ENCODE assay signal across 24 cellular contexts in genomic region chr20:41613321-41613720, GRCh38.
"Had no signal": no experiment of that assay in that cellular context is flagged by ENCODE, and none has a peak within 500 bp of the region (broad histone marks: within the 10 kb centered on the region; RNA-seq: fewer than 3 reads in every experiment).

No MANE protein-coding gene starts in this region.

- H3K9me3 Mint-ChIP-seq: activated CD8-positive, alpha-beta T cell treated with anti-CD3 and anti-CD28 coated beads for 36 hours; activated naive CD8-positive, alpha-beta T cell treated with anti-CD3 and anti-CD28 coated beads, Interleukin-2, amount 10 ng/mL, durations not matched to agents 7 days and 5 days had no signal

- H3K27ac Mint-ChIP-seq: activated CD8-positive, alpha-beta T cell treated with anti-CD3 and anti-CD28 coated beads for 36 hours; activated naive CD8-positive, alpha-beta T cell treated with anti-CD3 and anti-CD28 coated beads, Interleukin-2, amount 10 ng/mL, durations not matched to agents 7 days and 5 days had no signal

- H3K27me3 ChIP-seq: adrenal gland, breast epithelium, Peyer's patch, SJCRH30 had no signal

- H3K4me3 ChIP-seq: adrenal gland, breast epithelium, Peyer's patch, SJCRH30 had no signal

- DNase-seq: activated CD4-positive, alpha-beta T cell treated with anti-CD3 and anti-CD28 coated beads for 4 hours; activated CD8-positive, alpha-beta memory T cell treated with anti-CD3 and anti-CD28 coated beads, Interleukin-2, amount 50 U/mL, for 4 hours; activated CD8-positive, alpha-beta T cell treated with anti-CD3 and anti-CD28 coated beads for 36 hours; activated naive CD4-positive, alpha-beta T cell treated with anti-CD3 and anti-CD28 coated beads, Interleukin-2, amount 50 U/mL, for 16 hours; activated naive CD8-positive, alpha-beta T cell treated with anti-CD3 and anti-CD28 coated beads, Interleukin-2, amount 10 ng/mL, durations not matched to agents 7 days and 5 days; adrenal gland; anterior cingulate cortex; caudate nucleus; NCI-H1105 treated with DMSO at 0.1 percent for 48 hours; NCI-H1436 treated with DMSO at 0.1 percent for 48 hours; NCI-H187; NCI-H2081; NCI-H510A treated with DMSO at 0.1 percent for 48 hours; NCI-H69; Peyer's patch; Right ventricle myocardium superior; SJCRH30; SK-N-SH; T-helper 1 cell; WERI-Rb-1 had no signal

- H3K9me3 ChIP-seq: adrenal gland, breast epithelium, Peyer's patch, SJCRH30, SK-N-SH had no signal

- H3K9ac ChIP-seq: KMS-11, SK-N-SH had no signal

- H3K9me2 ChIP-seq: SK-N-SH had no signal

- H3K36me3 ChIP-seq: adrenal gland, breast epithelium, Peyer's patch, WERI-Rb-1 had no signal

- H3K4me3 Mint-ChIP-seq: activated CD8-positive, alpha-beta T cell treated with anti-CD3 and anti-CD28 coated beads for 36 hours; activated naive CD8-positive, alpha-beta T cell treated with anti-CD3 and anti-CD28 coated beads, Interleukin-2, amount 10 ng/mL, durations not matched to agents 7 days and 5 days had no signal

- H3K4me2 ChIP-seq: KMS-11, SK-N-SH had no signal

- H3K27ac ChIP-seq: adrenal gland, breast epithelium, KMS-11, Peyer's patch, RWPE1, SJCRH30, WERI-Rb-1 had no signal

- ATAC-seq: activated CD4-positive, CD25-positive, alpha-beta regulatory T cell treated with anti-CD3 and anti-CD28 coated beads, Interleukin-2, amount 50 U/mL, for 24 hours; activated CD8-positive, alpha-beta T cell treated with anti-CD3 and anti-CD28 coated beads for 36 hours had no signal

- H3K27me3 Mint-ChIP-seq: activated CD8-positive, alpha-beta T cell treated with anti-CD3 and anti-CD28 coated beads for 36 hours; activated naive CD8-positive, alpha-beta T cell treated with anti-CD3 and anti-CD28 coated beads, Interleukin-2, amount 10 ng/mL, durations not matched to agents 7 days and 5 days had no signal
